ENCODE assay signal across 15 cellular contexts in genomic region chr1:19013826-19014548, GRCh38. TPM values are rescaled to one million over a fixed set of nuclear protein-coding genes. Genes with fewer than 3 reads are reported as not detected.
DNase-seq lines count a peak whose midpoint lies in the region; ATAC-seq and TF ChIP-seq lines count a peak whose summit lies in the region.
"Had no signal": no experiment of that assay in that cellular context is flagged by ENCODE, and none has a peak within 500 bp of the region (broad histone marks: within the 10 kb centered on the region; RNA-seq: fewer than 3 reads in every experiment).

No MANE protein-coding gene starts in this region.

- H3K36me3 Mint-ChIP-seq in stimulated activated effector memory CD8-positive, alpha-beta T cell treated with anti-CD3 and anti-CD28 coated beads, Interleukin-12 subunit alpha, Interleukin-12 subunit beta, amount 100 ng/mL, for 72 hours: peaks cover 10% of the 10 kb centered on the region
- H3K36me3 Mint-ChIP-seq: neural progenitor cell, WTC11 had no signal

- H3K9me2 ChIP-seq in DOHH2 (replicated peaks; ENCODE audit: control insufficient read depth, low read length) (no peaks in the 10 kb centered on the region), OCI-LY7 (ENCODE audit: insufficient read depth, low read length) (no peaks in the 10 kb centered on the region)

- no peak for ATAC-seq in stimulated activated effector memory CD8-positive, alpha-beta T cell treated with anti-CD3 and anti-CD28 coated beads, Interleukin-12 subunit alpha, Interleukin-12 subunit beta, amount 100 ng/mL, for 72 hours
- ATAC-seq in HG03196 (IDR thresholded peaks at IDR 0.05; ENCODE audit: unreplicated experiment): no peak
- ATAC-seq: heart right ventricle, WTC11 had no signal

- CTCF ChIA-PET in OCI-LY7 (lab: Charles Lee; ENCODE audit: unreplicated experiment): no interaction called here

- no peaks in the 10 kb centered on the region for H3K36me3 ChIP-seq in DOHH2 (ENCODE audit: control insufficient read depth, low read length)
- no peaks in the 10 kb centered on the region for H3K36me3 ChIP-seq in OCI-LY7 (ENCODE audit: insufficient read depth, low read length)
- H3K36me3 ChIP-seq: HAP-1, heart right ventricle, neural progenitor cell had no signal

- peaks cover 29% of the 10 kb centered on the region for H3K27me3 ChIP-seq in DOHH2 (ENCODE audit: control insufficient read depth, low read length)
- H3K27me3 ChIP-seq: neural progenitor cell had no signal

- no peaks in the 10 kb centered on the region for H3K9me3 Mint-ChIP-seq in stimulated activated effector memory CD8-positive, alpha-beta T cell treated with anti-CD3 and anti-CD28 coated beads, Interleukin-12 subunit alpha, Interleukin-12 subunit beta, amount 100 ng/mL, for 72 hours
- H3K9me3 Mint-ChIP-seq: neural progenitor cell, WTC11 had no signal

- BruUV-seq in OCI-LY7 (replicated peaks; lab: Mats Ljungman, UMichigan): no TSS peak

- H3K4me2 ChIP-seq in DOHH2 (ENCODE audit: low read length) (peak overlapping the region; percentile 26; the same call in 1 of the 2 replicates), OCI-LY7 (ENCODE audit: low read length) (0 out of 2 replicates have a peak overlapping the region, but pooled peaks have one; percentile 6)
- H3K4me2 ChIP-seq: neural progenitor cell had no signal

- H3K4me1 ChIP-seq in DOHH2 (ENCODE audit: control insufficient read depth, low read length): peaks cover 9% of the 10 kb centered on the region
- H3K4me1 ChIP-seq in OCI-LY7 (ENCODE audit: insufficient read depth, low read length, poor library complexity, severe bottlenecking): peaks cover 4% of the 10 kb centered on the region
- H3K4me1 ChIP-seq: HAP-1 had no signal

- POLR2A ChIA-PET in OCI-LY7 (lab: Charles Lee): interaction anchor here (0.6 kb wide), 1 partner anchor 9 kb away, joined by 5 read pairs; no protein-coding TSS in a partner anchor

- peak overlapping the region; percentile 52 for H3K27ac Mint-ChIP-seq in stimulated activated effector memory CD8-positive, alpha-beta T cell treated with anti-CD3 and anti-CD28 coated beads, Interleukin-12 subunit alpha, Interleukin-12 subunit beta, amount 100 ng/mL, for 72 hours
- H3K27ac Mint-ChIP-seq: B cell, WTC11 had no signal

- no peak overlapping the region for H2AFZ ChIP-seq in OCI-LY7 (ENCODE audit: low read length)
- H2AFZ ChIP-seq: neural progenitor cell had no signal

- H3K9me3 ChIP-seq in DOHH2 (ENCODE audit: control insufficient read depth, insufficient read depth, low read length) (no peaks in the 10 kb centered on the region), OCI-LY7 (ENCODE audit: low read length) (no peaks in the 10 kb centered on the region)
- H3K9me3 ChIP-seq: HAP-1, heart right ventricle had no signal

- TF ChIP-seq CTCF in DOHH2 (IDR thresholded peaks at IDR 0.05; ENCODE audit: low read depth, low read length, poor library complexity, severe bottlenecking) (no peak), OCI-LY7 (conservative IDR thresholded peaks at IDR 0.05; ENCODE audit: low read length) (no peak), GM10266 (IDR thresholded peaks at IDR 0.05; ENCODE audit: control insufficient read depth, insufficient read depth, low read depth, missing control alignments) (no peak)

- peaks cover 27% of the 10 kb centered on the region for H3K4me1 Mint-ChIP-seq in stimulated activated effector memory CD8-positive, alpha-beta T cell treated with anti-CD3 and anti-CD28 coated beads, Interleukin-12 subunit alpha, Interleukin-12 subunit beta, amount 100 ng/mL, for 72 hours

- H3K79me2 ChIP-seq in DOHH2 (ENCODE audit: control insufficient read depth, low read length) (no peaks in the 10 kb centered on the region), OCI-LY7 (ENCODE audit: insufficient read depth, low read depth, low read length) (no peaks in the 10 kb centered on the region)

- intact Hi-C loops in OCI-LY7 (cut with micrococcal nuclease; ENCODE audit: unreplicated experiment): no loop called here

- H3K27ac ChIP-seq in DOHH2 (ENCODE audit: low read depth, low read length): no peak overlapping the region
- no peak overlapping the region for H3K27ac ChIP-seq in OCI-LY7 (ENCODE audit: low read depth, low read length, poor library complexity, severe bottlenecking)
- H3K27ac ChIP-seq: heart right ventricle, neural progenitor cell had no signal

- H3K4me3 Mint-ChIP-seq in stimulated activated effector memory CD8-positive, alpha-beta T cell treated with anti-CD3 and anti-CD28 coated beads, Interleukin-12 subunit alpha, Interleukin-12 subunit beta, amount 100 ng/mL, for 72 hours: no peak overlapping the region
- H3K4me3 Mint-ChIP-seq: B cell, neural progenitor cell, WTC11 had no signal

- H4K20me1 ChIP-seq in DOHH2 (ENCODE audit: control insufficient read depth, insufficient read depth, low read depth, low read length): no peaks in the 10 kb centered on the region
- H4K20me1 ChIP-seq in OCI-LY7 (ENCODE audit: insufficient read depth, low read length): no peaks in the 10 kb centered on the region

- DNase-seq in OCI-LY7 (ENCODE audit: low spot score) (no peak), kidney tubule cell (ENCODE audit: low spot score) (peak; percentile 84), GM10266 (ENCODE audit: extremely low spot score) (no peak)
- no peak for DNase-seq in stimulated activated effector memory CD8-positive, alpha-beta T cell treated with anti-CD3 and anti-CD28 coated beads, Interleukin-12 subunit alpha, Interleukin-12 subunit beta, amount 100 ng/mL, for 72 hours (ENCODE audit: low spot score in 2 of 2)
- DNase-seq in stimulated activated naive CD4-positive, alpha-beta T cell (lab: John Stamatoyannopoulos, UW): no peak
- DNase-seq: heart right ventricle, NCI-H1436 treated with DMSO at 0.1 percent for 48 hours, NCI-H226, T-helper 1 cell had no signal

- H3K4me3 ChIP-seq in DOHH2 (ENCODE audit: low read length): no peak overlapping the region
- H3K4me3 ChIP-seq in OCI-LY7 (ENCODE audit: low read depth, low read length, poor library complexity, severe bottlenecking): no peak overlapping the region
- H3K4me3 ChIP-seq: HAP-1, heart right ventricle, neural progenitor cell had no signal

- H3F3A ChIP-seq in DOHH2 (ENCODE audit: control insufficient read depth, insufficient read depth): no peaks in the 10 kb centered on the region

RNA-seq across cellular contexts. Expression of gene IFFO2, which starts 57.5 kb away (rescaled TPM):
- 0.06 and 0.08 TPM in 2 replicates for total RNA-seq in OCI-LY7 (2014; rRNA removed; shearing (Covaris generic))
- 0.20 and 0.44 TPM in 2 replicates for total RNA-seq in OCI-LY7 (2022)
